ENCODE assay signal across 9 cellular contexts in the genomic region with DNA sequence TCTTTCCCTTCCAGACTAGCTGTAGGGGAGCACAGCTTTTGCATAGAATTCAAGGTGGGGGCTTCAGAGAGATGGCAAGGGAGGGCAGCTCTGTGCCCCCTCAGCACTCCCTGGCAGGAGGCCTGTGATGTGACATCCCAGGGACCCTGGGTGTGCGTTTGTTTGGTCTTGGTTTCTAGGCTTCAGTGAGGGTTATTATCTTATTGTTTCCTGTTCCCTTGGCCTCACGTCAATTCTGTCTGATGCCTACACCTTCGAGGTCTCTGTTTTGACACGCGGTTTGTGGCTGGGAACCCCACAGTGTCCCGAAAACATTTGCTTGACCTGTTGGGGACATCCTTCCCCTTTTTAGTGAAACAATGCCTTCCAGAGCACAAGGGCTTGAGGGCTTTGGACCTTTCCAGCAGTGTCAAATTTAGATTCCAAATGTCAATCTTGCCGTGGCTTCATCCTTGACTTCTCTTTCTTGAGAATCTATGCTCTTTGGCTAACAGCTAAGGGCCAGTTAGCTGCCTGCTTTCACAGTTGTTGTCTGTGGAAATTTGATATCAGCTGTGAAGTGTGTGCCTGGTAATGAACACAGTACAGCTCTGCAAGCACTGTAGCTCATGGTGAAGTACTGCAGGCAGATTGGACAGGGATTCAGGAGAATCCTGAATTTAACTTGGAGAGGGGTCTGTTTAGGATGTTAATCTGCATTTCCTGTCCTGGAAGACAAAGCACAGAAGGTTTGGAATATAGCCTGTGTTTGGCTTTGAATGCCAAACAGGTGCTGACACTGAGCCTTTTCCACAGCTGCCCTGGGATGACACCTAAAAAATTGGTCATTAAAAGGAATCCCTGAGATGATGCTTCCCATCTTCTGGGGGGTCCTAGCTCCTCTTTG.
DNase-seq lines count a peak whose midpoint lies in the region; ATAC-seq and TF ChIP-seq lines count a peak whose summit lies in the region.
"Had no signal": no experiment of that assay in that cellular context is flagged by ENCODE, and none has a peak within 500 bp of the region (broad histone marks: within the 10 kb centered on the region; RNA-seq: fewer than 3 reads in every experiment).

No MANE protein-coding gene starts in this region.

- TF ChIP-seq CTCF in brain microvascular endothelial cell (IDR thresholded peaks at IDR 0.05; ENCODE audit: low read depth, low read length, missing control alignments) = no peak

- H3K56ac ChIP-seq in mesendoderm (ENCODE audit: low read length) = no peak overlapping the region

- H4K5ac ChIP-seq in mesendoderm (ENCODE audit: low read length) = no peak overlapping the region

- peaks cover 3% of the 10 kb centered on the region for H3K4me1 ChIP-seq in mesendoderm (ENCODE audit: control insufficient read depth, low read depth, low read length)

- H2AK5ac ChIP-seq in mesendoderm (ENCODE audit: low read length) = no peak overlapping the region

- no peak overlapping the region for H3K4ac ChIP-seq in mesendoderm (ENCODE audit: low read depth, low read length)

- H3K27ac ChIP-seq in mesendoderm (ENCODE audit: low read depth, low read length) (no peak overlapping the region), brain microvascular endothelial cell (no peak overlapping the region)

- no peaks in the 10 kb centered on the region for H3K79me1 ChIP-seq in mesendoderm (ENCODE audit: low read length)

- H3K79me2 ChIP-seq in mesendoderm (ENCODE audit: control insufficient read depth, insufficient read depth, low read length) = no peaks in the 10 kb centered on the region

- H2BK15ac ChIP-seq in mesendoderm (replicated peaks; ENCODE audit: low read depth) = no peak overlapping the region

- H3K36me3 ChIP-seq in mesendoderm (ENCODE audit: control insufficient read depth, insufficient read depth, low read length) = no peaks in the 10 kb centered on the region
- no peaks in the 10 kb centered on the region for H3K36me3 ChIP-seq in brain microvascular endothelial cell (replicated peaks)

- H2BK5ac ChIP-seq in mesendoderm (ENCODE audit: low read length) = no peak overlapping the region

- no peak overlapping the region for H2BK120ac ChIP-seq in mesendoderm (ENCODE audit: low read depth, low read length)

- no peak overlapping the region for H3K4me2 ChIP-seq in mesendoderm (ENCODE audit: low read length)

- ATAC-seq in GM18508 (IDR thresholded peaks at IDR 0.05; ENCODE audit: insufficient read depth, unreplicated experiment) (peak; percentile 77), GM21786 (IDR thresholded peaks at IDR 0.05; ENCODE audit: unreplicated experiment) (peak; percentile 64), GM18873 (IDR thresholded peaks at IDR 0.05; ENCODE audit: low FRiP score, unreplicated experiment) (no peak)

- H3K4me3 ChIP-seq in mesendoderm (ENCODE audit: low read length) (no peak overlapping the region), brain microvascular endothelial cell (ENCODE audit: low read depth, low read length) (no peak overlapping the region)

- in situ Hi-C loops in brain microvascular endothelial cell (cut with HindIII; ENCODE audit: low pct_ligation_motif_present, low sequenced_read_pairs) = no loop called here

- no peak overlapping the region for H4K8ac ChIP-seq in mesendoderm (ENCODE audit: low read depth, low read length)

- H3K9ac ChIP-seq in mesendoderm (ENCODE audit: low read length) = no peak overlapping the region

- WGBS in mesendoderm (ENCODE audit: extremely low coverage, insufficient coverage, low lambda C conversion rate) = no CpG with 5 or more reads among the region's 7 CpGs

- H3K27me3 ChIP-seq in mesendoderm (ENCODE audit: insufficient read depth, low read length, poor library complexity) (no peaks in the 10 kb centered on the region), brain microvascular endothelial cell (replicated peaks) (no peaks in the 10 kb centered on the region)

- no peak overlapping the region for H3K18ac ChIP-seq in mesendoderm (ENCODE audit: low read length)

- H3K23ac ChIP-seq in mesendoderm (ENCODE audit: low read length) = peak overlapping the region; percentile 66

- DNase-seq in NCI-H524 (lab: John Stamatoyannopoulos, UW) (peak; percentile 50 to 91), mesendoderm (no peak), globus pallidus (ENCODE audit: low spot score) (no peak), brain microvascular endothelial cell (no peak)
- no peak for DNase-seq in activated CD4-positive, alpha-beta T cell treated with anti-CD3 and anti-CD28 coated beads for 4 hours
- DNase-seq: NCI-H187 treated with DMSO at 0.1 percent for 48 hours had no signal

Comparison
In these comparisons a context has a peak if more than half of its experiments do, and no peak if none do; other contexts are left out.
1. DNase-seq: peak in NCI-H524 (2 of 2); none in mesendoderm (single experiment), globus pallidus (single experiment), brain microvascular endothelial cell (single experiment) and activated CD4-positive, alpha-beta T cell treated with anti-CD3 and anti-CD28 coated beads for 4 hours (0 of 2).